ENCODE assay signal across 8 cellular contexts in genomic region chr19:47483800-47484690, GRCh38. TPM values are rescaled to one million over a fixed set of nuclear protein-coding genes. Genes with fewer than 3 reads are reported as not detected.
A peak's percentile ranks its signal among the peaks of the same experiment; 100 is the strongest.
DNase-seq lines count a peak whose midpoint lies in the region; ATAC-seq, FAIRE-seq and TF ChIP-seq lines count a peak whose summit lies in the region.

KPTN (minus strand) TSS chr19:47484219; CDS start chr19:47484160, 59 bp downstream.

- H3K36me3 ChIP-seq in A673 (ENCODE audit: insufficient read depth, low read length, poor library complexity, severe bottlenecking): no peaks in the 10 kb centered on the region
- peaks cover 35% of the 10 kb centered on the region for H3K36me3 ChIP-seq in WERI-Rb-1
- H3K36me3 ChIP-seq in mammary epithelial cell (ENCODE audit: insufficient read depth, low read length): no peaks in the 10 kb centered on the region
- peaks cover 3% of the 10 kb centered on the region in 2 donors for H3K36me3 ChIP-seq in small intestine (ENCODE audit: control insufficient read depth in 2 of 2, insufficient read depth in 2 of 2, low read length in 2 of 2)

- BruUV-seq in A673 (replicated peaks; lab: Mats Ljungman, UMichigan): TSS peak; percentile 74
- BruUV-seq in mammary epithelial cell (replicated peaks; lab: Mats Ljungman, UMichigan): no TSS peak

- in situ Hi-C loops in mammary epithelial cell (cut with MboI; ENCODE audit: low sequenced_read_pairs in 2 of 2): no loop called here

- FAIRE-seq in small intestine (lab: Jason Lieb, UNC): no peak

- peak; percentile 95 for DNase-seq in A673 (ENCODE audit: low spot score)
- DNase-seq in NCI-H2196 treated with DMSO at 0.1 percent for 48 hours (lab: John Stamatoyannopoulos, UW; ENCODE audit: unreplicated experiment): peak; percentile 90
- peak; percentile 90 for DNase-seq in WERI-Rb-1
- DNase-seq in mammary epithelial cell: peak; percentile 82
- DNase-seq in iPS-NIHi7 (ENCODE audit: extremely low spot score): peak; percentile 98
- peak; percentile 87 for DNase-seq in small intestine

- H4K20me1 ChIP-seq in mammary epithelial cell (ENCODE audit: insufficient read depth, low read length): no peaks in the 10 kb centered on the region

- peak within 1 kb of the TSS; percentile 86 for H3K9ac ChIP-seq in mammary epithelial cell (ENCODE audit: insufficient read depth, low read length)

- POLR2A ChIA-PET in A673 (lab: Charles Lee; ENCODE audit: low non-redundant PET): no interaction called here

- H3K4me3 ChIP-seq in A673 (ENCODE audit: low read depth, low read length, poor library complexity, severe bottlenecking): peak within 1 kb of the TSS; percentile 74
- peak within 1 kb of the TSS; percentile 80 for H3K4me3 ChIP-seq in WERI-Rb-1 (ENCODE audit: low read depth, low read length)
- peak within 1 kb of the TSS; percentile 73 to 96 (median 92) for H3K4me3 ChIP-seq in mammary epithelial cell (replicated peaks in 1 of 3; ENCODE audit: insufficient read depth in 1 of 3, low read depth in 2 of 3, low read length in 3 of 3)
- H3K4me3 ChIP-seq in small intestine (ENCODE audit: low read depth in 1 of 2, low read length in 2 of 2): peak within 1 kb of the TSS; percentile 57 to 66

- no peaks in the 10 kb centered on the region for H3K79me2 ChIP-seq in mammary epithelial cell (ENCODE audit: insufficient read depth, low read length)

- H2AFZ ChIP-seq in mammary epithelial cell (ENCODE audit: low read depth, low read length): peak within 1 kb of the TSS; percentile 92

- H3K9me3 ChIP-seq in A673 (ENCODE audit: low read depth, low read length, poor library complexity, severe bottlenecking) (no peaks in the 10 kb centered on the region), WERI-Rb-1 (ENCODE audit: severe bottlenecking) (no peaks in the 10 kb centered on the region), mammary epithelial cell (replicated peaks; ENCODE audit: insufficient read depth, low read length) (no peaks in the 10 kb centered on the region), small intestine (ENCODE audit: control insufficient read depth, low read depth) (no peaks in the 10 kb centered on the region)

- H3K27ac ChIP-seq in A673 (ENCODE audit: low read depth, low read length, poor library complexity, severe bottlenecking) (peak within 1 kb of the TSS; percentile 98), WERI-Rb-1 (peak within 1 kb of the TSS; percentile 95), mammary epithelial cell (ENCODE audit: insufficient read depth, low read depth, low read length) (peak within 1 kb of the TSS; percentile 66), small intestine (ENCODE audit: low read depth in 1 of 2, low read length in 1 of 2) (peak within 1 kb of the TSS; percentile 87 to 93)

- intact Hi-C loops in A673 (cut with micrococcal nuclease; ENCODE audit: unreplicated experiment): loop anchor here (5.0 kb wide), 1 partner anchor 57 kb away; no protein-coding TSS in a partner anchor
- intact Hi-C loops in mammary epithelial cell (cut with micrococcal nuclease): loop anchor here (1.0 kb wide), 3 partner anchors 31 to 214 kb away; partner anchors contain the start of gene NAPA

- dilution Hi-C loops in mammary epithelial cell (cut with HindIII; ENCODE audit: low sequenced_read_pairs): no loop called here

- WGBS in mammary epithelial cell (ENCODE audit: low coverage, missing lambda C conversion rate): 3% methylated on average over 23 of the region's 57 CpGs
- 1% methylated on average over 56 to 57 of the region's 57 CpGs for WGBS in small intestine, 3 donors

- CTCF ChIA-PET in A673 (lab: Charles Lee) (interaction anchor here (0.6 to 1.3 kb wide), 8 partner anchors 12 to 230 kb away, joined by 3 to 12 read pairs (median 5); partner anchors contain the start of gene NAPA), mammary epithelial cell (lab: Charles Lee; ENCODE audit: low non-redundant PET) (interaction anchor here (0.6 kb wide), 1 partner anchor 29 kb away, joined by 4 read pairs; no protein-coding TSS in a partner anchor)

- TF ChIP-seq CTCF in A673 (conservative IDR thresholded peaks at IDR 0.05; ENCODE audit: low read depth, low read length) (peak; percentile 98), WERI-Rb-1 (IDR thresholded peaks at IDR 0.05; ENCODE audit: low read depth, low read length) (peak; percentile 86), mammary epithelial cell (conservative IDR thresholded peaks at IDR 0.05 in 1 of 2, IDR thresholded peaks at IDR 0.05 in 1 of 2; ENCODE audit: extremely low read depth in 1 of 2, insufficient read depth in 1 of 2, low read depth in 1 of 2, low read length in 2 of 2) (peak; percentile 95 to 99)

- ATAC-seq in GM18861 (IDR thresholded peaks at IDR 0.05; ENCODE audit: unreplicated experiment): peak; percentile 60
- ATAC-seq in HG03135 (IDR thresholded peaks at IDR 0.05; ENCODE audit: unreplicated experiment): peak; percentile 64

- peaks cover 6% of the 10 kb centered on the region for H3K4me1 ChIP-seq in A673 (ENCODE audit: insufficient read depth, low read length, poor library complexity, severe bottlenecking)
- peaks cover 3% of the 10 kb centered on the region for H3K4me1 ChIP-seq in mammary epithelial cell (ENCODE audit: insufficient read depth, low read length)
- H3K4me1 ChIP-seq in small intestine (ENCODE audit: control insufficient read depth in 2 of 2, insufficient read depth in 1 of 2, low read depth in 1 of 2, low read length in 1 of 2): peaks cover 0 to 5% of the 10 kb centered on the region in 2 donors

- H3K4me2 ChIP-seq in mammary epithelial cell (ENCODE audit: insufficient read depth, low read depth, low read length): peak within 1 kb of the TSS; percentile 89

- H3K27me3 ChIP-seq in A673 (replicated peaks; ENCODE audit: insufficient read depth, low read depth, low read length, poor library complexity) (no peaks in the 10 kb centered on the region), WERI-Rb-1 (ENCODE audit: insufficient read depth, low read depth, severe bottlenecking) (no peaks in the 10 kb centered on the region), mammary epithelial cell (ENCODE audit: insufficient read depth, low read length) (no peaks in the 10 kb centered on the region), small intestine (ENCODE audit: control insufficient read depth in 2 of 2, insufficient read depth in 2 of 2, low read length in 2 of 2) (no peaks in the 10 kb centered on the region)

RNA-seq across cellular contexts. Expression of gene KPTN, which starts in this region (rescaled TPM):
- total RNA-seq in A673 (2021): 18.7 and 18.9 TPM in 2 replicates
- total RNA-seq in mammary epithelial cell: 10 to 100 TPM in 1 of 2 donors, 1 to 10 TPM in 1; 1.5 to 10.8 TPM
- 8.1 TPM for polyA plus RNA-seq in mammary epithelial cell
- polyA minus RNA-seq in mammary epithelial cell: 30.4 TPM
- 10 to 100 TPM; 14.8 to 42.7 (median 40.0) TPM for polyA plus RNA-seq in small intestine

Comparison
In these comparisons a context has a peak if more than half of its experiments do, and no peak if none do; other contexts are left out.
1. Peak in every context shown above with its lines: DNase-seq, ATAC-seq, H3K4me3 ChIP-seq and H3K27ac ChIP-seq.